ENCODE assay signal across 9 cellular contexts in genomic region chr20:38304845-38305447, GRCh38. TPM values are rescaled to one million over a fixed set of nuclear protein-coding genes. Genes with fewer than 3 reads are reported as not detected.
DNase-seq lines count a peak whose midpoint lies in the region; ATAC-seq and TF ChIP-seq lines count a peak whose summit lies in the region.
"Had no signal": no experiment of that assay in that cellular context is flagged by ENCODE, and none has a peak within 500 bp of the region (broad histone marks: within the 10 kb centered on the region; RNA-seq: fewer than 3 reads in every experiment).

No MANE protein-coding gene starts in this region.

- H3K27ac Mint-ChIP-seq in activated T-cell treated with anti-CD3 and anti-CD28 coated beads, Interleukin-2, amount 50 U/mL, for 72 hours: no peak overlapping the region
- no peak overlapping the region for H3K27ac Mint-ChIP-seq in T-helper 2 cell treated with Interferon-gamma antibody and Interleukin-4, amounts not matched to agents 5 μg/mL and 100 μg/mL, for 36 hours

- H3K36me3 ChIP-seq in KMS-11 (ENCODE audit: insufficient read depth): no peaks in the 10 kb centered on the region

- no peak overlapping the region for H3K4me3 ChIP-seq in KMS-11 (IDR thresholded peaks at IDR 0.05; ENCODE audit: insufficient read depth, low read depth, low read length)

- H3K27me3 ChIP-seq in KMS-11 (ENCODE audit: insufficient read depth, low read depth): no peaks in the 10 kb centered on the region

- TF ChIP-seq CTCF in KMS-11 (conservative IDR thresholded peaks at IDR 0.05; ENCODE audit: low read depth, low read length): peak; percentile 50

- no peaks in the 10 kb centered on the region for H3K79me2 ChIP-seq in KMS-11 (ENCODE audit: insufficient read depth, low read depth)
- H3K79me2 ChIP-seq: parathyroid adenoma had no signal

- H4K20me1 ChIP-seq in KMS-11 (ENCODE audit: insufficient read depth): no peaks in the 10 kb centered on the region

- no peak overlapping the region for H3K4me3 Mint-ChIP-seq in activated T-cell treated with anti-CD3 and anti-CD28 coated beads, Interleukin-2, amount 50 U/mL, for 72 hours
- no peak overlapping the region for H3K4me3 Mint-ChIP-seq in T-helper 2 cell treated with Interferon-gamma antibody and Interleukin-4, amounts not matched to agents 5 μg/mL and 100 μg/mL, for 36 hours

- no peak overlapping the region for H3K4me2 ChIP-seq in KMS-11

- no peak for ATAC-seq in activated T-cell treated with anti-CD3 and anti-CD28 coated beads, Interleukin-2, amount 50 U/mL, for 72 hours (replicated peaks in 1 of 2)

- no peaks in the 10 kb centered on the region for H3K9me3 Mint-ChIP-seq in activated T-cell treated with anti-CD3 and anti-CD28 coated beads, Interleukin-2, amount 50 U/mL, for 72 hours
- no peaks in the 10 kb centered on the region for H3K9me3 Mint-ChIP-seq in T-helper 2 cell treated with Interferon-gamma antibody and Interleukin-4, amounts not matched to agents 5 μg/mL and 100 μg/mL, for 36 hours

- peaks cover 60% of the 10 kb centered on the region for H3K27me3 Mint-ChIP-seq in activated T-cell treated with anti-CD3 and anti-CD28 coated beads, Interleukin-2, amount 50 U/mL, for 72 hours (ENCODE audit: low read depth)
- H3K27me3 Mint-ChIP-seq in T-helper 2 cell treated with Interferon-gamma antibody and Interleukin-4, amounts not matched to agents 5 μg/mL and 100 μg/mL, for 36 hours (ENCODE audit: low read depth): peaks cover 38% of the 10 kb centered on the region

- H3K9ac ChIP-seq in KMS-11: no peak overlapping the region
- H3K9ac ChIP-seq: parathyroid adenoma had no signal

- DNase-seq in NCI-H524 (lab: John Stamatoyannopoulos, UW) (peak; percentile 15 to 69), NCI-H524 treated with DMSO at 0.1 percent for 48 hours (lab: John Stamatoyannopoulos, UW) (no peak), iPS-NIHi7 (ENCODE audit: extremely low spot score) (peak; percentile 81), NCI-H2081 treated with DMSO at 0.1 percent for 48 hours (lab: John Stamatoyannopoulos, UW) (no peak), NCI-H345 treated with DMSO at 0.1 percent for 48 hours (lab: John Stamatoyannopoulos, UW; ENCODE audit: unreplicated experiment) (no peak)
- DNase-seq in activated T-cell treated with anti-CD3 and anti-CD28 coated beads, Interleukin-2, amount 50 U/mL, for 72 hours: peak; percentile 37 to 39
- no peak for DNase-seq in T-helper 2 cell treated with Interferon-gamma antibody and Interleukin-4, amounts not matched to agents 5 μg/mL and 100 μg/mL, for 36 hours (ENCODE audit: low spot score)

- H3K27ac ChIP-seq in KMS-11: no peak overlapping the region
- H3K27ac ChIP-seq: parathyroid adenoma had no signal

- H3K36me3 Mint-ChIP-seq in activated T-cell treated with anti-CD3 and anti-CD28 coated beads, Interleukin-2, amount 50 U/mL, for 72 hours (ENCODE audit: insufficient read depth in 2 of 2): no peaks in the 10 kb centered on the region
- no peaks in the 10 kb centered on the region for H3K36me3 Mint-ChIP-seq in T-helper 2 cell treated with Interferon-gamma antibody and Interleukin-4, amounts not matched to agents 5 μg/mL and 100 μg/mL, for 36 hours (ENCODE audit: low read depth)

- no peak overlapping the region for H2AFZ ChIP-seq in KMS-11 (ENCODE audit: low read depth)
- H2AFZ ChIP-seq: parathyroid adenoma had no signal

- peaks cover 30% of the 10 kb centered on the region for H3K4me1 Mint-ChIP-seq in activated T-cell treated with anti-CD3 and anti-CD28 coated beads, Interleukin-2, amount 50 U/mL, for 72 hours (ENCODE audit: low read depth)
- peaks cover 10% of the 10 kb centered on the region for H3K4me1 Mint-ChIP-seq in T-helper 2 cell treated with Interferon-gamma antibody and Interleukin-4, amounts not matched to agents 5 μg/mL and 100 μg/mL, for 36 hours (ENCODE audit: low read depth)

- no peaks in the 10 kb centered on the region for H3K4me1 ChIP-seq in KMS-11 (ENCODE audit: low read depth, poor library complexity, severe bottlenecking)
- H3K4me1 ChIP-seq: parathyroid adenoma had no signal

RNA-seq across cellular contexts. Expression of gene BPI, which starts 1.0 kb away (rescaled TPM):
- total RNA-seq in activated T-cell treated with anti-CD3 and anti-CD28 coated beads, Interleukin-2, amount 50 U/mL, for 72 hours: not detected

RNA-seq across cellular contexts. Expression of gene LBP, which starts 41.3 kb away (rescaled TPM):
- not detected for total RNA-seq in activated T-cell treated with anti-CD3 and anti-CD28 coated beads, Interleukin-2, amount 50 U/mL, for 72 hours

RNA-seq across cellular contexts. Expression of gene KIAA1755, which starts 44.4 kb away (rescaled TPM):
- not detected for total RNA-seq in activated T-cell treated with anti-CD3 and anti-CD28 coated beads, Interleukin-2, amount 50 U/mL, for 72 hours

Comparison
In these comparisons a context has a peak if more than half of its experiments do, and no peak if none do; other contexts are left out.
1. DNase-seq: peak in NCI-H524 (2 of 2), activated T-cell treated with anti-CD3 and anti-CD28 coated beads, Interleukin-2, amount 50 U/mL, for 72 hours (2 of 2) and iPS-NIHi7 (single experiment); none in NCI-H524 treated with DMSO at 0.1 percent for 48 hours (single experiment), NCI-H2081 treated with DMSO at 0.1 percent for 48 hours (single experiment), NCI-H345 treated with DMSO at 0.1 percent for 48 hours (single experiment) and T-helper 2 cell treated with Interferon-gamma antibody and Interleukin-4, amounts not matched to agents 5 μg/mL and 100 μg/mL, for 36 hours (single experiment).